8 cellular contexts compared by ENCODE assay signal in the genomic region with DNA sequence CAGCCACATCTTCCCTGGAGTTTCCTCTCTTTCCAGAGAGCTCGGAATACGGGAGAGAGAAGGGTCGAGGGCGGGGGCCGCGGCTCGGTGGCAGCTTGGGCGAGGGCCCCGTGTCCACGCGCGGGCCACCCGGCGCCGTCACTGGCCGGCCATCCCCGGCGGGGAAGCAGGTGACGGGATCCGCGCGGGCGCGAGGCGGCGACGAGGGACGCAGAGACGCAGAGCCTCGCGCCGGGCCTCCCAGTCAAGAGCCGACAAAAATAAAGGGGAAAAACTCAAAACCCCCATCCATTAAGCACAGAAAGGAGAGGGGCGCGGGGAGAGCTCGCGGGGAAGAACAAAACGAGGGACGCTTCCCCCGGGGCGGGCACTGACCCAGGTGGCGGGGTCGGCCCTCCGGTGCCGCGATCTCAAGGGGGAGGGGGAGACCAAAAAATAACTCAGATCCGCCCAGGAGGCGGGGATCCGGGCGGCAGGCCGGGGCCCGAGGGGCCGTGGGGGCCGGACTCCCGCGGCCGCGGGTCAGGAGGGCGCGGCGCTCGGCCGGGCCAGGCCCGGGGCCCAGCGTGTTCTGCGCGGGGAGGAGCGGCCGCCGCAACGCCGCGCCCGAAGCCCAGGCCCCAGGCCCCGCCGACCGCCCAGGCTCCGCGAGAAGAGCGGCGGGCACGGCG. TPM values are rescaled to one million over a fixed set of nuclear protein-coding genes. Genes with fewer than 3 reads are reported as not detected.
DNase-seq lines count a peak whose midpoint lies in the region; ATAC-seq, FAIRE-seq and TF ChIP-seq lines count a peak whose summit lies in the region.

No MANE protein-coding gene starts in this region.

- CTCF ChIA-PET in activated B cell treated with CpG ODN at 0.5 μM for 24 hours (lab: Charles Lee) (interaction anchor here (0.7 kb wide), 1 partner anchor 187 kb away, joined by 3 read pairs; no protein-coding TSS in a partner anchor), HepG2 (lab: Yijun Ruan, JAX; ENCODE audit: low intra/inter-chr PET ratio, low total read pairs) (no interaction called here)

- peak overlapping the region; percentile 89 for H3K4me3 ChIP-seq in GM06990 (replicated peaks; ENCODE audit: low read depth, low read length)
- H3K4me3 ChIP-seq in HepG2 (replicated peaks in 1 of 3; ENCODE audit: insufficient read depth in 1 of 3, low read depth in 2 of 3, low read length in 3 of 3): peak overlapping the region; percentile 67 to 89 (median 87)

- peaks cover 49% of the 10 kb centered on the region for H3K79me2 ChIP-seq in HepG2 (ENCODE audit: insufficient read depth, low read length)

- intact Hi-C loops in activated B cell treated with CpG ODN at 0.5 μM for 24 hours (cut with micrococcal nuclease) (loop anchor here (1.0 to 10.0 kb wide), 6 partner anchors 60 to 1298 kb away; a partner anchor contains a TSS), HepG2 (cut with micrococcal nuclease; ENCODE audit: unreplicated experiment) (loop anchor here (2.0 to 5.0 kb wide), 3 partner anchors 52 to 181 kb away; a partner anchor contains a TSS)

- H3K4me1 ChIP-seq in HepG2 (ENCODE audit: insufficient read depth, low read length): peaks cover 55% of the 10 kb centered on the region

- no peak for TF ChIP-seq POLR2A in HepG2 (IDR thresholded peaks at IDR 0.05; ENCODE audit: insufficient read depth in 1 of 2, low read depth in 2 of 2, low read length in 2 of 2)

- H3K27me3 ChIP-seq in GM06990 (replicated peaks; ENCODE audit: control insufficient read depth, insufficient read depth, low read length) (no peaks in the 10 kb centered on the region), HepG2 (ENCODE audit: control insufficient read depth in 1 of 2, insufficient read depth in 2 of 2, low read length in 2 of 2) (no peaks in the 10 kb centered on the region; a peak in 1 of 5 replicates)

- H3K27me3 Mint-ChIP-seq in activated B cell treated with CpG ODN at 0.5 μM for 24 hours: no peaks in the 10 kb centered on the region
- peaks cover 2% of the 10 kb centered on the region for H3K27me3 Mint-ChIP-seq in central memory CD8-positive, alpha-beta T cell

- H3K4me2 ChIP-seq in HepG2 (ENCODE audit: low read depth, low read length): peak overlapping the region; percentile 72

- no peak for TF ChIP-seq EP300 in HepG2 (IDR thresholded peaks at IDR 0.05; ENCODE audit: low read depth in 2 of 2, low read length in 2 of 2)
- no peak for TF ChIP-seq EP300 in HepG2 (CRISPR knock-in tag; IDR thresholded peaks at IDR 0.05; ENCODE audit: borderline replicate concordance)

- no peak for FAIRE-seq in HepG2 (lab: Jason Lieb, UNC)

- in situ Hi-C loops in HepG2 (cut with HindIII; ENCODE audit: extremely low pct_ligation_motif_present, low pct_unique_long_range_greater_than_20kb): loop anchor here (10.0 kb wide), 1 partner anchor 52 kb away; no protein-coding TSS in a partner anchor

- H4K20me1 ChIP-seq in HepG2 (ENCODE audit: insufficient read depth, low read length): peaks cover 26% of the 10 kb centered on the region

- ATAC-seq in GM21619 (IDR thresholded peaks at IDR 0.05; ENCODE audit: unreplicated experiment) (peak; percentile 43), activated B cell treated with CpG ODN at 0.5 μM for 24 hours (ENCODE audit: low read depth) (peak; percentile 48), HepG2 (peak; percentile 12)
- peak; percentile 14 for ATAC-seq in central memory CD8-positive, alpha-beta T cell (replicated peaks; ENCODE audit: extremely low read depth, poor library complexity, severe bottlenecking)

- no TSS peak for BruUV-seq in HepG2 (replicated peaks; lab: Mats Ljungman, UMichigan)

- peaks cover 23% of the 10 kb centered on the region for H3K36me3 Mint-ChIP-seq in activated B cell treated with CpG ODN at 0.5 μM for 24 hours (ENCODE audit: low read depth)
- peaks cover 27% of the 10 kb centered on the region for H3K36me3 Mint-ChIP-seq in central memory CD8-positive, alpha-beta T cell (ENCODE audit: insufficient read depth)

- WGBS in HepG2 (ENCODE audit: low lambda C conversion rate): under 1% methylated on average over 51 of the region's 83 CpGs

- peak overlapping the region; percentile 94 for H3K4me3 Mint-ChIP-seq in activated B cell treated with CpG ODN at 0.5 μM for 24 hours
- peak overlapping the region; percentile 94 for H3K4me3 Mint-ChIP-seq in central memory CD8-positive, alpha-beta T cell

- H3K9ac ChIP-seq in HepG2 (ENCODE audit: insufficient read depth, low read depth, low read length): peak overlapping the region; percentile 86

- H3K36me3 ChIP-seq in GM06990 (ENCODE audit: control insufficient read depth, insufficient read depth, low read length) (no peaks in the 10 kb centered on the region; the same call in 1 of the 2 replicates), HepG2 (replicated peaks in 1 of 2; ENCODE audit: control insufficient read depth in 1 of 2, insufficient read depth in 2 of 2, low read length in 2 of 2) (peaks cover 2 to 7% of the 10 kb centered on the region in 2 experiments; a peak in 4 of 5 replicates)

- TF ChIP-seq CTCF in GM06990 (IDR thresholded peaks at IDR 0.05; ENCODE audit: insufficient read depth, low read length, poor library complexity, severe bottlenecking): no peak
- no peak for TF ChIP-seq CTCF in activated B cell treated with CpG ODN at 0.5 μM for 24 hours (IDR thresholded peaks at IDR 0.05)
- TF ChIP-seq CTCF in HepG2 (CRISPR knock-in tag; IDR thresholded peaks at IDR 0.05): no peak

- no peaks in the 10 kb centered on the region for H3K9me3 Mint-ChIP-seq in activated B cell treated with CpG ODN at 0.5 μM for 24 hours
- no peaks in the 10 kb centered on the region for H3K9me3 Mint-ChIP-seq in central memory CD8-positive, alpha-beta T cell

- H2AFZ ChIP-seq in HepG2 (ENCODE audit: low read length): no peak overlapping the region

- peaks cover 41% of the 10 kb centered on the region for H3K4me1 Mint-ChIP-seq in activated B cell treated with CpG ODN at 0.5 μM for 24 hours
- peaks cover 45% of the 10 kb centered on the region for H3K4me1 Mint-ChIP-seq in central memory CD8-positive, alpha-beta T cell

- DNase-seq in GM06990 (ENCODE audit: extremely low read depth, insufficient read length) (no peak), HuH-7.5 (ENCODE audit: low spot score) (peak; percentile 57), activated B cell treated with CpG ODN at 0.5 μM for 24 hours (no peak), HepG2 (ENCODE audit: low spot score) (no peak), dedifferentiated amniotic fluid mesenchymal stem cell (ENCODE audit: extremely low spot score) (no peak)
- DNase-seq in central memory CD8-positive, alpha-beta T cell (ENCODE audit: low spot score in 2 of 2): peak; percentile 10 to 29
- peak; percentile 46 for DNase-seq in stimulated activated CD4-positive, alpha-beta T cell treated with anti-CD3 and anti-CD28 coated beads, Interleukin-4, amount 100 ng/mL, for 1 hour

- POLR2A ChIA-PET in activated B cell treated with CpG ODN at 0.5 μM for 24 hours (lab: Charles Lee): interaction anchor here (0.9 to 2.6 kb wide), 10 partner anchors 10 to 1295 kb away, joined by 3 to 35 read pairs (median 4); a partner anchor contains a TSS
- POLR2A ChIA-PET in HepG2 (lab: Yijun Ruan, JAX): interaction anchor here (0.8 to 2.1 kb wide), 6 partner anchors 9 to 182 kb away, joined by 3 to 10 read pairs (median 4); a partner anchor contains a TSS

- peak overlapping the region; percentile 90 for H3K27ac ChIP-seq in HepG2 (ENCODE audit: extremely low read length, insufficient read depth, low read length)

- peak overlapping the region; percentile 96 for H3K27ac Mint-ChIP-seq in activated B cell treated with CpG ODN at 0.5 μM for 24 hours
- peak overlapping the region; percentile 92 for H3K27ac Mint-ChIP-seq in central memory CD8-positive, alpha-beta T cell (ENCODE audit: low read depth)

- TF ChIP-seq RAD21 in HepG2 (CRISPR knock-in tag; IDR thresholded peaks at IDR 0.05): no peak

- H3K9me3 ChIP-seq in HepG2 (ENCODE audit: low read length): no peaks in the 10 kb centered on the region

RNA-seq across cellular contexts. Expression of a gene that starts 0.7 kb away (rescaled TPM):
- total RNA-seq in activated B cell treated with CpG ODN at 0.5 μM for 24 hours (18.6 and 22.2 TPM in 2 replicates), HepG2 (2016; rRNA removed; fragmentation: Illumina TruSeq; extraction: Trizol) (12.6 and 19.8 TPM in 2 replicates)
- 1.5 and 1.9 TPM in 2 replicates for total RNA-seq in HepG2 (2016; cell fraction: cytosol; rRNA removed; fragmentation: Illumina TruSeq; extraction: Trizol; ENCODE audit: low read depth)
- total RNA-seq in HepG2 (2016; cell fraction: insoluble cytoplasmic fraction; rRNA removed; fragmentation: Illumina TruSeq; extraction: Trizol): 11.0 and 21.0 TPM in 2 replicates
- total RNA-seq in HepG2 (2016; cell fraction: membrane; rRNA removed; fragmentation: Illumina TruSeq; extraction: Trizol): 6.1 and 6.2 TPM in 2 replicates
- total RNA-seq in HepG2 (2016; cell fraction: nucleus; rRNA removed; fragmentation: Illumina TruSeq; extraction: Trizol): 39.4 and 41.8 TPM in 2 replicates
- 19.6 and 21.1 TPM in 2 replicates for polyA plus RNA-seq in HepG2 (2011; rRNA removed)
- polyA plus RNA-seq in HepG2 (2011; cell fraction: cytosol; rRNA removed): 8.2 and 16.0 TPM in 2 replicates
- polyA plus RNA-seq in HepG2 (2011; cell fraction: nucleus; rRNA removed): 22.3 and 24.0 TPM in 2 replicates
- 38.7 and 39.1 TPM in 2 replicates for polyA plus RNA-seq in HepG2 (2012)
- 1.5 and 1.6 TPM in 2 replicates for polyA plus RNA-seq in HepG2 (2016; cell fraction: cytosol; fragmentation: Illumina TruSeq; extraction: Trizol; ENCODE audit: low read depth)
- polyA plus RNA-seq in HepG2 (2016; cell fraction: insoluble cytoplasmic fraction; fragmentation: Illumina TruSeq; extraction: Trizol; ENCODE audit: low read depth): 11.7 and 15.5 TPM in 2 replicates
- polyA plus RNA-seq in HepG2 (2016; cell fraction: membrane; fragmentation: Illumina TruSeq; extraction: Trizol; ENCODE audit: low read depth): 4.1 and 4.3 TPM in 2 replicates
- 43.3 and 45.1 TPM in 2 replicates for polyA plus RNA-seq in HepG2 (2016; cell fraction: nucleus; fragmentation: Illumina TruSeq; extraction: Trizol; ENCODE audit: insufficient read depth, low read depth)
- 5.0 and 18.9 TPM in 2 replicates for polyA minus RNA-seq in HepG2 (2011; rRNA and poly(A)+ RNA removed; ENCODE audit: low replicate concordance)
- polyA minus RNA-seq in HepG2 (2011; cell fraction: cytosol; rRNA and poly(A)+ RNA removed): 22.4 and 27.3 TPM in 2 replicates
- polyA minus RNA-seq in HepG2 (2011; cell fraction: nucleus; rRNA and poly(A)+ RNA removed): 136 and 137 TPM in 2 replicates

RNA-seq across cellular contexts. Expression of a gene that starts 59.8 kb away (rescaled TPM):
- 61.4 and 66.9 TPM in 2 replicates for total RNA-seq in activated B cell treated with CpG ODN at 0.5 μM for 24 hours
- 114 and 154 TPM in 2 replicates for total RNA-seq in HepG2 (2016; rRNA removed; fragmentation: Illumina TruSeq; extraction: Trizol)
- 71.2 and 80.6 TPM in 2 replicates for total RNA-seq in HepG2 (2016; cell fraction: cytosol; rRNA removed; fragmentation: Illumina TruSeq; extraction: Trizol; ENCODE audit: low read depth)
- 108 and 156 TPM in 2 replicates for total RNA-seq in HepG2 (2016; cell fraction: insoluble cytoplasmic fraction; rRNA removed; fragmentation: Illumina TruSeq; extraction: Trizol)
- total RNA-seq in HepG2 (2016; cell fraction: membrane; rRNA removed; fragmentation: Illumina TruSeq; extraction: Trizol): 138 and 146 TPM in 2 replicates
- total RNA-seq in HepG2 (2016; cell fraction: nucleus; rRNA removed; fragmentation: Illumina TruSeq; extraction: Trizol): 48.2 and 51.8 TPM in 2 replicates
- polyA plus RNA-seq in HepG2 (2011; rRNA removed): 53.9 and 64.1 TPM in 2 replicates
- polyA plus RNA-seq in HepG2 (2011; cell fraction: cytosol; rRNA removed): 41.7 and 60.7 TPM in 2 replicates
- polyA plus RNA-seq in HepG2 (2011; cell fraction: nucleus; rRNA removed): 13.1 and 19.6 TPM in 2 replicates
- polyA plus RNA-seq in HepG2 (2012): 82.9 and 84.9 TPM in 2 replicates
- polyA plus RNA-seq in HepG2 (2016; cell fraction: cytosol; fragmentation: Illumina TruSeq; extraction: Trizol; ENCODE audit: low read depth): 151 and 156 TPM in 2 replicates
- polyA plus RNA-seq in HepG2 (2016; cell fraction: insoluble cytoplasmic fraction; fragmentation: Illumina TruSeq; extraction: Trizol; ENCODE audit: low read depth): 190 and 193 TPM in 2 replicates
- 182 and 183 TPM in 2 replicates for polyA plus RNA-seq in HepG2 (2016; cell fraction: membrane; fragmentation: Illumina TruSeq; extraction: Trizol; ENCODE audit: low read depth)
- 65.8 and 79.0 TPM in 2 replicates for polyA plus RNA-seq in HepG2 (2016; cell fraction: nucleus; fragmentation: Illumina TruSeq; extraction: Trizol; ENCODE audit: insufficient read depth, low read depth)
- 27.5 and 37.8 TPM in 2 replicates for polyA minus RNA-seq in HepG2 (2011; rRNA and poly(A)+ RNA removed; ENCODE audit: low replicate concordance)
- 26.5 and 29.3 TPM in 2 replicates for polyA minus RNA-seq in HepG2 (2011; cell fraction: cytosol; rRNA and poly(A)+ RNA removed)
- polyA minus RNA-seq in HepG2 (2011; cell fraction: nucleus; rRNA and poly(A)+ RNA removed): 32.2 and 43.8 TPM in 2 replicates

Comparison
In these comparisons a context has a peak if more than half of its experiments do, and no peak if none do; other contexts are left out.
1. DNase-seq: peak in HuH-7.5 (single experiment), central memory CD8-positive, alpha-beta T cell (2 of 2) and stimulated activated CD4-positive, alpha-beta T cell treated with anti-CD3 and anti-CD28 coated beads, Interleukin-4, amount 100 ng/mL, for 1 hour (single experiment); none in GM06990 (single experiment), activated B cell treated with CpG ODN at 0.5 μM for 24 hours (single experiment), HepG2 (single experiment) and dedifferentiated amniotic fluid mesenchymal stem cell (single experiment).
2. Peak in every context shown above with its lines, with median percentiles within 50 percentile points of each other: ATAC-seq.